ENCODE assay signal across 14 cellular contexts in genomic region chr19:781800-782194, GRCh38. TPM values are rescaled to one million over a fixed set of nuclear protein-coding genes. Genes with fewer than 3 reads are reported as not detected.
DNase-seq lines count a peak whose midpoint lies in the region; ATAC-seq and TF ChIP-seq lines count a peak whose summit lies in the region.
"Had no signal": no experiment of that assay in that cellular context is flagged by ENCODE, and none has a peak within 500 bp of the region (broad histone marks: within the 10 kb centered on the region; RNA-seq: fewer than 3 reads in every experiment).

No MANE protein-coding gene starts in this region.

- H3K9me2 ChIP-seq in HCT116 (ENCODE audit: insufficient read depth) = no peaks in the 10 kb centered on the region

- RAD21 ChIA-PET in HCT116 (lab: Charles Lee; ENCODE audit: low non-redundant PET in 1 of 2, low total read pairs in 2 of 2, uncharacterized antibody in 2 of 2, unreplicated experiment in 2 of 2) = no interaction called here

- H3K9me3 ChIP-seq in HCT116 (ENCODE audit: control insufficient read depth in 1 of 2, insufficient read depth in 1 of 2, low read depth in 1 of 2, low read length in 2 of 2) (no peaks in the 10 kb centered on the region), adrenal gland (replicated peaks in 1 of 3) (no peaks in the 10 kb centered on the region), iPS-18c (ENCODE audit: control insufficient read depth, insufficient read depth, low read length) (no peaks in the 10 kb centered on the region), skeletal muscle tissue (ENCODE audit: control insufficient read depth in 3 of 3, low read length in 3 of 3) (no peaks in the 10 kb centered on the region)
- H3K9me3 ChIP-seq: neutrophil had no signal

- POLR2A ChIA-PET in HCT116 (lab: Charles Lee) = no interaction called here

- no TSS peak for BruUV-seq in HCT116 (replicated peaks; lab: Mats Ljungman, UMichigan)

- ATAC-seq in HCT116 (no peak; the same call in 1 of the 2 replicates), HG03159 (IDR thresholded peaks at IDR 0.05; ENCODE audit: unreplicated experiment) (no peak), GM21825 (IDR thresholded peaks at IDR 0.05; ENCODE audit: unreplicated experiment) (no peak)

- peak overlapping the region in 1 of 2 experiments; percentile 49; a peak in 2 of 4 replicates for H3K4me3 ChIP-seq in HCT116 (replicated peaks in 1 of 2; ENCODE audit: low read depth in 1 of 2, low read length in 2 of 2)
- H3K4me3 ChIP-seq in adrenal gland = no peak overlapping the region
- peak overlapping the region; percentile 36; the same call in 1 of the 2 replicates for H3K4me3 ChIP-seq in iPS-18c (ENCODE audit: insufficient read depth, low read depth, low read length)
- H3K4me3 ChIP-seq in skeletal muscle tissue (ENCODE audit: low read length in 3 of 3) = peak overlapping the region in 1 of 3 donors; percentile 52

- H3K79me2 ChIP-seq in HCT116 (ENCODE audit: insufficient read depth, low read length) = no peaks in the 10 kb centered on the region

- H3K27ac ChIP-seq in HCT116 (ENCODE audit: low read depth, low read length) = peak overlapping the region; percentile 65; the same call in 1 of the 2 replicates
- H3K27ac ChIP-seq in adrenal gland = peak overlapping the region in 3 of 5 donors; percentile 60 to 85 (median 68)
- H3K27ac ChIP-seq in skeletal muscle tissue (ENCODE audit: low read depth, low read length) = peak overlapping the region; percentile 60
- H3K27ac ChIP-seq: neutrophil had no signal

- CTCF ChIA-PET in HCT116 (lab: Charles Lee) = no interaction called here

- TF ChIP-seq POLR2A in HCT116 (IDR thresholded peaks at IDR 0.05; ENCODE audit: borderline replicate concordance, extremely low read depth, insufficient read depth, insufficient read length) (no peak), adrenal gland (IDR thresholded peaks at IDR 0.05) (no peak)

- H3K9ac ChIP-seq in HCT116 (ENCODE audit: low read length) (peak overlapping the region; percentile 55), skeletal muscle tissue (ENCODE audit: low read depth in 1 of 3, low read length in 3 of 3) (peak overlapping the region in 1 of 3 donors; percentile 57)

- no peaks in the 10 kb centered on the region for H4K20me1 ChIP-seq in HCT116 (ENCODE audit: insufficient read depth)

- H3K4me1 ChIP-seq in HCT116 (ENCODE audit: control insufficient read depth in 1 of 2, insufficient read depth in 2 of 2, low read length in 2 of 2) (peaks cover 30 to 38% of the 10 kb centered on the region in 2 experiments), adrenal gland (replicated peaks in 1 of 2) (no peaks in the 10 kb centered on the region), skeletal muscle tissue (ENCODE audit: control insufficient read depth in 3 of 3, insufficient read depth in 3 of 3, low read length in 3 of 3) (peaks cover 8 to 13% (median 9%) of the 10 kb centered on the region in 3 donors)

- TF ChIP-seq RAD21 in HCT116 (IDR thresholded peaks at IDR 0.05; ENCODE audit: low read depth) = no peak

- peak overlapping the region; percentile 95 for H2AFZ ChIP-seq in HCT116 (ENCODE audit: low read depth, low read length, poor library complexity, severe bottlenecking)

- intact Hi-C loops in HCT116 (cut with micrococcal nuclease) (no loop called here), adrenal gland (cut with DNase I) (no loop called here)

- H3K27me3 ChIP-seq in HCT116 (ENCODE audit: insufficient read depth, low read length) (no peaks in the 10 kb centered on the region), adrenal gland (no peaks in the 10 kb centered on the region), skeletal muscle tissue (ENCODE audit: control insufficient read depth in 3 of 3, insufficient read depth in 3 of 3, low read length in 3 of 3) (peaks cover 7 to 13% (median 7%) of the 10 kb centered on the region in 3 donors)
- H3K27me3 ChIP-seq: neutrophil had no signal

- H3K36me3 ChIP-seq in HCT116 (ENCODE audit: control insufficient read depth in 1 of 2, insufficient read depth in 2 of 2, low read length in 2 of 2) = no peaks in the 10 kb centered on the region
- no peaks in the 10 kb centered on the region for H3K36me3 ChIP-seq in adrenal gland (replicated peaks in 1 of 2)
- no peaks in the 10 kb centered on the region for H3K36me3 ChIP-seq in skeletal muscle tissue (ENCODE audit: control insufficient read depth in 3 of 3, insufficient read depth in 3 of 3, low read length in 3 of 3)
- H3K36me3 ChIP-seq: neutrophil had no signal

- H3K4me2 ChIP-seq in HCT116 (ENCODE audit: low read length) = peak overlapping the region; percentile 93

- WGBS in adrenal gland, 4 donors = 80 to 90% (median 84%) methylated on average over 13 to 19 of the region's 19 CpGs

- DNase-seq in HCT116 (ENCODE audit: low read depth, low spot score) = no peak
- no peak for DNase-seq in adrenal gland
- no peak for DNase-seq in cerebellum (ENCODE audit: low spot score)
- DNase-seq in NCI-H1048 (lab: John Stamatoyannopoulos, UW) = no peak
- DNase-seq: activated naive CD4-positive, alpha-beta T cell; C1 segment of cervical spinal cord; central memory CD4-positive, alpha-beta T cell; NCI-H1092 treated with DMSO at 0.1 percent for 48 hours had no signal

- TF ChIP-seq CTCF in HCT116 (IDR thresholded peaks at IDR 0.05 in 2 of 3, conservative IDR thresholded peaks at IDR 0.05 in 1 of 3; ENCODE audit: borderline replicate concordance in 1 of 3, insufficient read depth in 1 of 3, low read depth in 2 of 3, low read length in 2 of 3) (no peak), adrenal gland (IDR thresholded peaks at IDR 0.05) (no peak)

TF ChIP-seq in HCT116, 20 proteins besides CTCF, POLR2A, EP300 and RAD21:
- no peak for TF ChIP-seq ELF1 (IDR thresholded peaks at IDR 0.05; ENCODE audit: borderline replicate concordance, low read depth)
- TF ChIP-seq SP1 (IDR thresholded peaks at IDR 0.05; ENCODE audit: low read depth) = no peak
- TF ChIP-seq POLR2AphosphoS5 (IDR thresholded peaks at IDR 0.05; ENCODE audit: low read depth, low read length) = no peak
- no peak for TF ChIP-seq ZFX (IDR thresholded peaks at IDR 0.05)

RNA-seq across cellular contexts. Expression of gene PTBP1, which starts 15.5 kb away (rescaled TPM):
- total RNA-seq in HCT116 (2021; ENCODE audit: unreplicated experiment) = 676 TPM
- polyA plus RNA-seq in HCT116 (2012) = 538 and 711 TPM in 2 replicates
- total RNA-seq in adrenal gland = 100 to 1,000 TPM; 135 to 236 (median 194) TPM
- polyA plus RNA-seq in adrenal gland = 100 to 1,000 TPM; 108 to 146 (median 128) TPM
- 50.1 TPM for total RNA-seq in skeletal muscle tissue
- 60.0 TPM for total RNA-seq in cerebellum

RNA-seq across cellular contexts. Expression of gene MISP, which starts 30.9 kb away (rescaled TPM):
- total RNA-seq in HCT116 (2021; ENCODE audit: unreplicated experiment) (38.2 TPM), adrenal gland (under 1 TPM in 3 of 8 donors, not detected in 5; 0.11 to 0.43 (median 0.18) TPM), skeletal muscle tissue (not detected), cerebellum (0.18 TPM)
- 30.6 and 31.5 TPM in 2 replicates for polyA plus RNA-seq in HCT116 (2012)
- under 1 TPM in 2 of 3 donors, not detected in 1; 0.08 to 0.10 TPM for polyA plus RNA-seq in adrenal gland

RNA-seq across cellular contexts. Expression of gene PLPPR3, which starts 40.0 kb away (rescaled TPM):
- total RNA-seq in HCT116 (2021; ENCODE audit: unreplicated experiment) = 0.27 TPM
- polyA plus RNA-seq in HCT116 (2012) = 0.05 and 0.10 TPM in 2 replicates
- under 1 TPM in 2 of 8 donors, not detected in 6; 0.14 to 0.32 TPM for total RNA-seq in adrenal gland
- polyA plus RNA-seq in adrenal gland = under 1 TPM in 2 of 3 donors, not detected in 1; 0.08 to 0.10 TPM
- 0.52 TPM for total RNA-seq in skeletal muscle tissue
- total RNA-seq in cerebellum = 58.1 TPM
- total RNA-seq: HT-29 had no signal

RNA-seq across cellular contexts. Expression of gene AZU1, which starts 45.8 kb away (rescaled TPM):
- not detected for total RNA-seq in HCT116 (2021; ENCODE audit: unreplicated experiment)
- polyA plus RNA-seq in HCT116 (2012) = 0.05 and 0.10 TPM in 2 replicates
- total RNA-seq in adrenal gland = under 1 TPM in 4 of 8 donors, not detected in 4; 0.23 to 0.87 (median 0.40) TPM
- 1 to 10 TPM in 1 of 3 donors, under 1 TPM in 1, not detected in 1; 0.30 to 1.1 TPM for polyA plus RNA-seq in adrenal gland
- 2.6 TPM for total RNA-seq in skeletal muscle tissue
- 0.91 TPM for total RNA-seq in cerebellum
- total RNA-seq: HT-29 had no signal

RNA-seq across cellular contexts. Expression of gene PRTN3, which starts 59.0 kb away (rescaled TPM):
- total RNA-seq in HCT116 (2021; ENCODE audit: unreplicated experiment) = 2.7 TPM
- polyA plus RNA-seq in HCT116 (2012) = 4.0 and 4.5 TPM in 2 replicates
- under 1 TPM in 1 of 8 donors, not detected in 7; 0.32 TPM for total RNA-seq in adrenal gland
- polyA plus RNA-seq in adrenal gland = under 1 TPM in 2 of 3 donors, not detected in 1; 0.20 to 0.40 TPM
- total RNA-seq in skeletal muscle tissue = 4.7 TPM
- 0.82 TPM for total RNA-seq in cerebellum
- total RNA-seq: HT-29 had no signal

Comparison
In these comparisons a context has a peak if more than half of its experiments do, and no peak if none do; other contexts are left out.
1. RNA of gene MISP, which starts 30.9 kb away (total RNA-seq): 38.2 TPM in HCT116 (single experiment); 0.18 TPM in cerebellum (single experiment), 0.11 to 0.43 TPM in adrenal gland and not detected in skeletal muscle tissue (single experiment); every median in the first group is over 10 times any median in the second.
2. RNA of gene PLPPR3, which starts 40.0 kb away (total RNA-seq): 58.1 TPM in cerebellum (single experiment); 0.52 TPM in skeletal muscle tissue (single experiment), 0.27 TPM in HCT116 (single experiment) and 0.14 to 0.32 TPM in adrenal gland; every median in the first group is over 10 times any median in the second.
3. Peak in every context shown above with its lines, with median percentiles within 50 percentile points of each other: H3K27ac ChIP-seq.